In the genomic region with DNA sequence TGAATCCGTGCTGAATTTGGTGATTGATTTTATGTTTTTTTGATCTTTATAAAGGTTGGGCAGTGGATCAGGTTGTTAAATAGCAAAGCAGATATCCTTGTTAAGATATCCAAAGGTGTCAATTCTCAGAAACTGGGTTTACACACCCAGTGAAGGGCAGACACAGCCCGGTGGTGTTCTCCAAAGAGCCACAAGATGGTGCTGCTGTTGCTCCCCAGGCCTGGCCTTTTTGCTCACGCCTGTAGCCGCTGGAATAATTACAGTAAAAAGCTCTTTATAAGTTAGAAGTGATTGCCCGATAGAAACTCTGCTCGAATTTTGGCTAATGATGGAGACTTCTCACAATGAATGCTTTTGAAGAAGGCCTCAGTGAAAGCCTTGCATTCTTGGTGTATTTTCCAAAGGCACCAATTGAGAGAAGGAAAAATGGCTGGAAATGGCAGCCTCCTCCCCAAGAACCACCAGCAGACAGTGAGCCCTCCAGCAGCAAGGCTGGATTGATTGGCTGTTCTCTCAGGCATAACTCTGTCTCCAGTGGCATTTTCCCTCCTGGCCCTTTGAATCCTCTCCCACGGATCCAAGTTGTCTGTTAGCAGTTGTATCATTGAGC, we compare ENCODE assay signal across 8 cellular contexts.
A peak's percentile ranks its signal among the peaks of the same experiment; 100 is the strongest.
DNase-seq lines count a peak whose midpoint lies in the region; ATAC-seq and TF ChIP-seq lines count a peak whose summit lies in the region.

No MANE protein-coding gene starts in this region.

- H4K91ac ChIP-seq in H9 (ENCODE audit: insufficient read length, low read depth, low read length) (no peak overlapping the region), neuronal stem cell (ENCODE audit: low read depth, low read length, poor library complexity) (no peak overlapping the region)

- H3K27me3 ChIP-seq in Caco-2 (replicated peaks; ENCODE audit: control insufficient read depth, insufficient read depth, low read length) (no peaks in the 10 kb centered on the region), H9 (ENCODE audit: insufficient read depth, low read length) (no peaks in the 10 kb centered on the region), neuronal stem cell (ENCODE audit: control insufficient read depth in 3 of 3, insufficient read depth in 3 of 3, low read depth in 1 of 3, low read length in 3 of 3) (no peaks in the 10 kb centered on the region)

- H3K4me3 ChIP-seq in Caco-2 (ENCODE audit: low read depth, low read length), result no peak overlapping the region
- H3K4me3 ChIP-seq in fibroblast of pulmonary artery (replicated peaks; ENCODE audit: low read depth, low read length), result no peak overlapping the region
- no peak overlapping the region for H3K4me3 ChIP-seq in neuronal stem cell (ENCODE audit: low read length in 2 of 2)

- no peak overlapping the region for H3K27ac Mint-ChIP-seq in Caco-2 (ENCODE audit: unreplicated experiment)
- H3K27ac Mint-ChIP-seq in H9, result no peak overlapping the region
- no peak overlapping the region for H3K27ac Mint-ChIP-seq in activated CD4-positive, alpha-beta memory T cell treated with anti-CD3 and anti-CD28 coated beads for 36 hours

- TF ChIP-seq CTCF in Caco-2 (IDR thresholded peaks at IDR 0.05; ENCODE audit: insufficient read depth in 1 of 2, low read depth in 1 of 2, low read length in 1 of 2, severe bottlenecking in 1 of 2, unreplicated experiment in 1 of 2) (peak; percentile 97 to 100), H9 (conservative IDR thresholded peaks at IDR 0.05) (peak; percentile 98), fibroblast of pulmonary artery (IDR thresholded peaks at IDR 0.05; ENCODE audit: low read length, missing control alignments) (peak; percentile 95)

- H2AK5ac ChIP-seq in H9 (ENCODE audit: insufficient read length, low read length) (no peak overlapping the region), neuronal stem cell (ENCODE audit: low read depth, low read length) (no peak overlapping the region)

- no TSS peak for BruUV-seq in Caco-2 (replicated peaks; lab: Mats Ljungman, UMichigan)

- H3K27ac ChIP-seq in H9 (ENCODE audit: insufficient read length, low read depth, low read length) (no peak overlapping the region), neuronal stem cell (replicated peaks; ENCODE audit: low read length) (no peak overlapping the region)

- no CpG with 5 or more reads among the region's 7 CpGs for WGBS in H9 (ENCODE audit: extremely low coverage, insufficient read length, low lambda C conversion rate)
- WGBS in neuronal stem cell (ENCODE audit: extremely low coverage in 2 of 2, insufficient read length in 2 of 2, insufficient replicate concordance in 1 of 2), 2 donors, result no CpG with 5 or more reads among the region's 7 CpGs

- no peaks in the 10 kb centered on the region for H3K23me2 ChIP-seq in H9 (ENCODE audit: insufficient read length, low read depth, low read length, poor library complexity, severe bottlenecking)

- H3K27me3 Mint-ChIP-seq in Caco-2 (ENCODE audit: insufficient read depth, unreplicated experiment) (peaks cover 5% of the 10 kb centered on the region), H9 (ENCODE audit: low read depth) (no peaks in the 10 kb centered on the region; the same call in 1 of the 2 replicates)
- no peaks in the 10 kb centered on the region for H3K27me3 Mint-ChIP-seq in activated CD4-positive, alpha-beta memory T cell treated with anti-CD3 and anti-CD28 coated beads for 36 hours

- no peaks in the 10 kb centered on the region for H3K79me1 ChIP-seq in H9 (ENCODE audit: insufficient read depth, low read depth, low read length, poor library complexity, severe bottlenecking)
- H3K79me1 ChIP-seq in neuronal stem cell (ENCODE audit: low read depth, low read length), result no peaks in the 10 kb centered on the region

- H3K18ac ChIP-seq in H9 (ENCODE audit: insufficient read length, low read depth, low read length) (no peak overlapping the region), neuronal stem cell (ENCODE audit: low read length) (peak overlapping the region; percentile 28)

- H3K4me1 Mint-ChIP-seq in Caco-2 (ENCODE audit: low read depth, unreplicated experiment), result no peaks in the 10 kb centered on the region
- H3K4me1 Mint-ChIP-seq in H9, result peaks cover 7 to 8% of the 10 kb centered on the region in 2 experiments
- H3K4me1 Mint-ChIP-seq in activated CD4-positive, alpha-beta memory T cell treated with anti-CD3 and anti-CD28 coated beads for 36 hours (ENCODE audit: low read depth), result no peaks in the 10 kb centered on the region

- H2BK5ac ChIP-seq in H9 (ENCODE audit: insufficient read length, low read length) (no peak overlapping the region), neuronal stem cell (ENCODE audit: low read length) (no peak overlapping the region)

- H3K4ac ChIP-seq in H9 (ENCODE audit: low read depth, low read length), result no peak overlapping the region
- H3K4ac ChIP-seq in neuronal stem cell (ENCODE audit: low read length), result no peak overlapping the region

- H3K23ac ChIP-seq in H9 (ENCODE audit: insufficient read length, low read depth, low read length), result no peak overlapping the region
- no peak overlapping the region for H3K23ac ChIP-seq in neuronal stem cell (ENCODE audit: low read depth, low read length, poor library complexity)

- POLR2A ChIA-PET in Caco-2 (lab: Charles Lee), result no interaction called here
- POLR2A ChIA-PET in activated CD4-positive, alpha-beta memory T cell treated with anti-CD3 and anti-CD28 coated beads for 36 hours (lab: Charles Lee), result no interaction called here

- no peak overlapping the region for H2BK15ac ChIP-seq in H9 (ENCODE audit: low read depth, low read length)
- H2BK15ac ChIP-seq in neuronal stem cell (ENCODE audit: low read length), result no peak overlapping the region

- H3K79me2 ChIP-seq in H9 (ENCODE audit: insufficient read depth, low read length), result no peaks in the 10 kb centered on the region

- H3K4me3 Mint-ChIP-seq in Caco-2 (ENCODE audit: unreplicated experiment) (no peak overlapping the region), H9 (no peak overlapping the region; a peak in 1 of 5 replicates)
- no peak overlapping the region for H3K4me3 Mint-ChIP-seq in activated CD4-positive, alpha-beta memory T cell treated with anti-CD3 and anti-CD28 coated beads for 36 hours

- no peak overlapping the region for H3T11ph ChIP-seq in H9 (ENCODE audit: low read length)

- DNase-seq in Caco-2, result peak; percentile 76 to 82
- peak; percentile 64 for DNase-seq in H9
- peak; percentile 67 for DNase-seq in NCI-H345 (lab: John Stamatoyannopoulos, UW)
- peak; percentile 64 for DNase-seq in activated CD4-positive, alpha-beta memory T cell treated with anti-CD3 and anti-CD28 coated beads for 36 hours
- peak; percentile 57 for DNase-seq in fibroblast of pulmonary artery (ENCODE audit: low read depth)
- DNase-seq in neuronal stem cell (ENCODE audit: low spot score), result peak; percentile 41

- ATAC-seq in HG03457 (IDR thresholded peaks at IDR 0.05; ENCODE audit: unreplicated experiment) (no peak), HG02852 (IDR thresholded peaks at IDR 0.05; ENCODE audit: unreplicated experiment) (no peak)

- H3K36me3 ChIP-seq in Caco-2 (ENCODE audit: control insufficient read depth, insufficient read depth, low read length) (no peaks in the 10 kb centered on the region), neuronal stem cell (replicated peaks in 1 of 2; ENCODE audit: control insufficient read depth in 2 of 2, insufficient read depth in 2 of 2, low read length in 2 of 2) (no peaks in the 10 kb centered on the region)

- H4K20me1 ChIP-seq in H9 (ENCODE audit: control insufficient read depth, insufficient read depth, insufficient read length), result no peaks in the 10 kb centered on the region

- CTCF ChIA-PET in Caco-2 (lab: Charles Lee), result interaction anchor here (0.6 to 3.3 kb wide), 17 partner anchors 9 to 302 kb away, joined by 3 to 25 read pairs (median 4); no protein-coding TSS in a partner anchor
- CTCF ChIA-PET in activated CD4-positive, alpha-beta memory T cell treated with anti-CD3 and anti-CD28 coated beads for 36 hours (lab: Charles Lee), result interaction anchor here (0.7 to 3.0 kb wide), 10 partner anchors 8 to 1670 kb away, joined by 3 to 15 read pairs (median 3); no protein-coding TSS in a partner anchor

- no peak overlapping the region for H2BK20ac ChIP-seq in H9 (ENCODE audit: low read depth, low read length, poor library complexity, severe bottlenecking)

- intact Hi-C loops in Caco-2 (cut with micrococcal nuclease; ENCODE audit: unreplicated experiment), result loop anchor here (1.0 to 10.0 kb wide), 7 partner anchors 110 to 1671 kb away; no protein-coding TSS in a partner anchor
- intact Hi-C loops in activated CD4-positive, alpha-beta memory T cell treated with anti-CD3 and anti-CD28 coated beads for 36 hours (cut with micrococcal nuclease), result loop anchor here (1.0 to 2.0 kb wide), 2 partner anchors 1449 to 1670 kb away; no protein-coding TSS in a partner anchor

- H3K9ac ChIP-seq in H9 (ENCODE audit: extremely low read depth, insufficient read length, low read length) (no peak overlapping the region), neuronal stem cell (ENCODE audit: low read depth, low read length, poor library complexity) (no peak overlapping the region)

- H3K9me3 ChIP-seq in Caco-2 (no peaks in the 10 kb centered on the region), H9 (ENCODE audit: control insufficient read depth, low read depth, low read length) (no peaks in the 10 kb centered on the region), neuronal stem cell (replicated peaks in 1 of 2; ENCODE audit: control insufficient read depth in 2 of 2, insufficient read depth in 1 of 2, low read depth in 1 of 2, low read length in 2 of 2) (no peaks in the 10 kb centered on the region)

- H2BK12ac ChIP-seq in H9 (ENCODE audit: insufficient read length, low read depth, low read length), result no peak overlapping the region
- no peak overlapping the region for H2BK12ac ChIP-seq in neuronal stem cell (ENCODE audit: low read length)

- H3K9me3 Mint-ChIP-seq in Caco-2 (ENCODE audit: unreplicated experiment) (no peaks in the 10 kb centered on the region), H9 (peaks cover 4 to 5% of the 10 kb centered on the region in 2 experiments; a peak in 4 of 5 replicates)
- peaks cover 3% of the 10 kb centered on the region for H3K9me3 Mint-ChIP-seq in activated CD4-positive, alpha-beta memory T cell treated with anti-CD3 and anti-CD28 coated beads for 36 hours

- H3K4me2 ChIP-seq in H9 (ENCODE audit: insufficient read depth, insufficient read length, low read length) (no peak overlapping the region), neuronal stem cell (ENCODE audit: insufficient read depth, low read length, poor library complexity, severe bottlenecking) (no peak overlapping the region)

- H3K14ac ChIP-seq in H9 (ENCODE audit: insufficient read depth, low read length) (no peak overlapping the region), neuronal stem cell (ENCODE audit: low read length) (no peak overlapping the region)

- no peak overlapping the region for H4K8ac ChIP-seq in H9 (replicated peaks; ENCODE audit: insufficient read length, low read depth, low read length)
- H4K8ac ChIP-seq in neuronal stem cell (ENCODE audit: low read depth, low read length), result no peak overlapping the region

- H3K4me1 ChIP-seq in Caco-2 (peaks cover 9% of the 10 kb centered on the region; the same call in 1 of the 2 replicates), H9 (ENCODE audit: insufficient read depth, low read length) (no peaks in the 10 kb centered on the region; the same call in 1 of the 2 replicates), neuronal stem cell (ENCODE audit: control insufficient read depth in 2 of 2, insufficient read depth in 1 of 2, low read depth in 1 of 2, low read length in 2 of 2) (no peaks in the 10 kb centered on the region)

- H3K56ac ChIP-seq in H9 (ENCODE audit: insufficient read length, low read depth, low read length), result no peak overlapping the region

- H2BK120ac ChIP-seq in H9 (ENCODE audit: low read depth, low read length, poor library complexity, severe bottlenecking) (no peak overlapping the region), neuronal stem cell (ENCODE audit: low read depth, low read length) (no peak overlapping the region)

- no peak overlapping the region for H4K5ac ChIP-seq in H9 (ENCODE audit: insufficient read length, low read depth, low read length)

- H3K36me3 Mint-ChIP-seq in Caco-2 (ENCODE audit: insufficient read depth, unreplicated experiment), result no peaks in the 10 kb centered on the region
- H3K36me3 Mint-ChIP-seq in H9 (ENCODE audit: insufficient read depth in 1 of 3, low read depth in 3 of 3), result no peaks in the 10 kb centered on the region; a peak in 1 of 7 replicates
- no peaks in the 10 kb centered on the region for H3K36me3 Mint-ChIP-seq in activated CD4-positive, alpha-beta memory T cell treated with anti-CD3 and anti-CD28 coated beads for 36 hours

- H2AFZ ChIP-seq in H9 (ENCODE audit: low read length), result peak overlapping the region; percentile 50
- peak overlapping the region; percentile 84 for H2AFZ ChIP-seq in neuronal stem cell (ENCODE audit: low read length)
